ENCODE assay signal across 9 cellular contexts in genomic region chr3:192514754-192515660, GRCh38.
DNase-seq lines count a peak whose midpoint lies in the region; ATAC-seq and TF ChIP-seq lines count a peak whose summit lies in the region.
"Had no signal": no experiment of that assay in that cellular context is flagged by ENCODE, and none has a peak within 500 bp of the region (broad histone marks: within the 10 kb centered on the region; RNA-seq: fewer than 3 reads in every experiment).

No MANE protein-coding gene starts in this region.

- peaks cover 0 to 60% (median 12%) of the 10 kb centered on the region in 45 donors for H3K27me3 ChIP-seq in dorsolateral prefrontal cortex
- H3K27me3 ChIP-seq in naive thymus-derived CD4-positive, alpha-beta T cell (ENCODE audit: control insufficient read depth in 2 of 2, insufficient read depth in 2 of 2, low read length in 2 of 2), result no peaks in the 10 kb centered on the region

- intact Hi-C loops in dorsolateral prefrontal cortex (cut with DNase I), result no loop called here
- intact Hi-C loops in naive thymus-derived CD4-positive, alpha-beta T cell (cut with micrococcal nuclease), result no loop called here

- no peak for ATAC-seq in naive thymus-derived CD4-positive, alpha-beta T cell
- ATAC-seq in HG03521 (IDR thresholded peaks at IDR 0.05; ENCODE audit: unreplicated experiment), result no peak

- H3K4me1 ChIP-seq in naive thymus-derived CD4-positive, alpha-beta T cell (ENCODE audit: control insufficient read depth in 2 of 2, insufficient read depth in 2 of 2, low read length in 2 of 2), result no peaks in the 10 kb centered on the region

- peaks cover 0 to 14% (median 5%) of the 10 kb centered on the region in 11 donors for H3K9me3 Mint-ChIP-seq in naive thymus-derived CD4-positive, alpha-beta T cell

- TF ChIP-seq CTCF in dorsolateral prefrontal cortex (IDR thresholded peaks at IDR 0.05 in 54 of 56, conservative IDR thresholded peaks at IDR 0.05 in 2 of 56; ENCODE audit: low read depth in 1 of 56, partially characterized antibody in 56 of 56), result peak in 25 of 56 donors; percentile 9 to 38 (median 24)

- peak overlapping the region in 1 of 59 donors; percentile 7 for H3K27ac ChIP-seq in dorsolateral prefrontal cortex
- H3K27ac ChIP-seq in naive thymus-derived CD4-positive, alpha-beta T cell (ENCODE audit: low read depth, low read length), result no peak overlapping the region
- H3K27ac ChIP-seq: neutrophil had no signal

- no peaks in the 10 kb centered on the region for H3K36me3 ChIP-seq in naive thymus-derived CD4-positive, alpha-beta T cell (ENCODE audit: control insufficient read depth in 2 of 3, insufficient read depth in 3 of 3, low read length in 3 of 3)
- H3K36me3 ChIP-seq: neutrophil had no signal

- H3K4me3 Mint-ChIP-seq in naive thymus-derived CD4-positive, alpha-beta T cell, result peak overlapping the region in 6 of 10 donors; percentile 14 to 55 (median 40)

- peaks cover 45 to 62% (median 57%) of the 10 kb centered on the region in 5 donors for H3K27me3 Mint-ChIP-seq in naive thymus-derived CD4-positive, alpha-beta T cell

- peaks cover 2 to 18% (median 9%) of the 10 kb centered on the region in 7 donors for H3K4me1 Mint-ChIP-seq in naive thymus-derived CD4-positive, alpha-beta T cell

- peak; percentile 84 for DNase-seq in DMS153 (lab: John Stamatoyannopoulos, UW)
- DNase-seq in NCI-H2029 (lab: John Stamatoyannopoulos, UW), result peak; percentile 79
- DNase-seq in dorsolateral prefrontal cortex, result peak; percentile 23 to 63 (median 45)
- DNase-seq in naive thymus-derived CD4-positive, alpha-beta T cell, result peak in 1 of 9 donors; percentile 0
- no peak for DNase-seq in OCI-M1 (lab: John Stamatoyannopoulos, UW)
- no peak for DNase-seq in LoVo (ENCODE audit: low spot score)
- no peak for DNase-seq in putamen (ENCODE audit: low spot score)

- no peak overlapping the region for H3K27ac Mint-ChIP-seq in naive thymus-derived CD4-positive, alpha-beta T cell

- peak overlapping the region; percentile 23 to 71 (median 58) for H3K4me3 ChIP-seq in dorsolateral prefrontal cortex
- H3K4me3 ChIP-seq in naive thymus-derived CD4-positive, alpha-beta T cell (ENCODE audit: low read length), result no peak overlapping the region

- peaks cover 0 to 9% (median 0%) of the 10 kb centered on the region in 5 donors for H3K36me3 Mint-ChIP-seq in naive thymus-derived CD4-positive, alpha-beta T cell

- POLR2A ChIA-PET in naive thymus-derived CD4-positive, alpha-beta T cell (lab: Charles Lee), result no interaction called here

- CTCF ChIA-PET in naive thymus-derived CD4-positive, alpha-beta T cell (lab: Charles Lee), result no interaction called here

- H3K9me3 ChIP-seq in naive thymus-derived CD4-positive, alpha-beta T cell (ENCODE audit: control insufficient read depth in 2 of 3, low read length in 3 of 3), result no peaks in the 10 kb centered on the region
- H3K9me3 ChIP-seq: neutrophil had no signal

Comparison
In these comparisons a context has a peak if more than half of its experiments do, and no peak if none do; other contexts are left out.
1. DNase-seq: peak in DMS153 (single experiment), NCI-H2029 (single experiment) and dorsolateral prefrontal cortex (10 of 10); none in OCI-M1 (single experiment), LoVo (single experiment) and putamen (single experiment).